In the genomic region with DNA sequence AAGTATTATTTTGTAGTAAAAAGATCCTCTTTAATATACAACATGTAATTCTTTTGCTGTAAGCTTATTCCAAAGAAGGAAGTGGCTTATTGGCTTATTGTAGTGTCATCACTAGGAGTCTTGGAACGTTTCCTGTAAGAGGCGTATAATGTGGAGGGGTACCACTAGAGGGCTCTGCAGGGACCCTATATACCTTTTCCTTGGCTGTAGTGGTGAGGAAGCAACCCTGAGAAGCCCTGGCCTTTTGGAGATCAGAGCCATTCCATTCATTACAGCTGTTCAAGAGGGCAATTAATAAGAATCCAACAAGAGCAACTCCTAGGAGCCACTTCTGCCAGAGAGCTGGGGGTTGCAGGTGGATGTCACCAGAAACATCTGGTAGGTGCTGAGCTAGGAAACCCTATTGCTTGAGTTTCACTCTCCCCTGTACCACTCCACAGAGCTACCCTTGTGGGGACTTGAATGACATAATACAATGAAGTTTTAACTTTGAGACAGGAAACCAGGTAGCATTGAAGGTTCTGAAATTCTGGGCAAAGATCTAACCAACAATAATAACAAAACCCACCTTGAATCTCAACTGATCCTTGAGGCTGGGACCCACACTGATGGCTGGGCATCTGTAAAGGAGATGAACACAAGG, we compare ENCODE assay signal across 8 cellular contexts.
A peak's percentile ranks its signal among the peaks of the same experiment; 100 is the strongest.
DNase-seq lines count a peak whose midpoint lies in the region; ATAC-seq, FAIRE-seq and TF ChIP-seq lines count a peak whose summit lies in the region.

No MANE protein-coding gene starts in this region.

- H3K4ac ChIP-seq in H1 (replicated peaks; ENCODE audit: insufficient read length, low read depth, low read length), result no peak overlapping the region

- peak; percentile 65 to 79; a peak in 3 of 4 replicates for TF ChIP-seq RAD21 in H1 (IDR thresholded peaks at IDR 0.05 in 1 of 2, conservative IDR thresholded peaks at IDR 0.05 in 1 of 2; ENCODE audit: low read depth in 2 of 2, low read length in 2 of 2)

- H3K23ac ChIP-seq in H1 (ENCODE audit: insufficient read length), result no peak overlapping the region

- H2AFZ ChIP-seq in H1 (ENCODE audit: low read length), result no peak overlapping the region

- CTCF ChIA-PET in H1 (lab: Charles Lee; ENCODE audit: partially characterized antibody), result interaction anchor here (0.6 to 10.5 kb wide), 45 partner anchors 10 to 877 kb away, joined by 3 to 170 read pairs (median 4); no protein-coding TSS in a partner anchor

- H3K27me3 ChIP-seq in SJCRH30, result no peaks in the 10 kb centered on the region
- H3K27me3 ChIP-seq in H1 (replicated peaks in 1 of 4; ENCODE audit: control insufficient read depth in 3 of 4, extremely low read depth in 1 of 4, insufficient read depth in 3 of 4, low read length in 3 of 4), result peaks cover 0 to 15% (median 9%) of the 10 kb centered on the region in 4 experiments; a peak in 6 of 7 replicates

- no peak overlapping the region for H3K27ac ChIP-seq in SJCRH30
- H3K27ac ChIP-seq in H1 (ENCODE audit: low read depth, low read length), result no peak overlapping the region

- no peak overlapping the region; the same call in 1 of the 2 replicates for H2BK15ac ChIP-seq in H1 (ENCODE audit: low read length)

- POLR2A ChIA-PET in H1 (lab: Charles Lee; ENCODE audit: partially characterized antibody), result interaction anchor here (1.4 to 2.4 kb wide), 2 partner anchors 9 to 97 kb away, joined by 5 to 6 read pairs; no protein-coding TSS in a partner anchor

- no peaks in the 10 kb centered on the region for H3K79me2 ChIP-seq in H1 (ENCODE audit: control insufficient read depth in 1 of 2, insufficient read depth in 2 of 2, low read length in 2 of 2)

- ATAC-seq in GM21423 (IDR thresholded peaks at IDR 0.05; ENCODE audit: unreplicated experiment) (peak; percentile 46), natural killer cell (peak in 2 of 3 donors; percentile 62 to 76), HG02623 (IDR thresholded peaks at IDR 0.05; ENCODE audit: unreplicated experiment) (no peak)

- H4K8ac ChIP-seq in H1 (ENCODE audit: extremely low read depth, insufficient read depth, low read length), result no peak overlapping the region

- no peaks in the 10 kb centered on the region for H3K36me3 ChIP-seq in SJCRH30
- no peaks in the 10 kb centered on the region for H3K36me3 ChIP-seq in H1 (ENCODE audit: control insufficient read depth in 2 of 4, insufficient read depth in 4 of 4, low read length in 3 of 4)

- peaks cover 0 to 4% of the 10 kb centered on the region in 2 donors for H3K4me1 Mint-ChIP-seq in natural killer cell

- intact Hi-C loops in natural killer cell (cut with micrococcal nuclease), result no loop called here

- H3K23me2 ChIP-seq in H1 (ENCODE audit: low read depth, low read length), result peaks cover 11% of the 10 kb centered on the region; the same call in 1 of the 2 replicates

- no peak overlapping the region for H2BK20ac ChIP-seq in H1 (ENCODE audit: low read length)

- 20% methylated on average over 2 of the region's 2 CpGs; no CpG with 5 or more reads in 1 of the 2 experiments for WGBS in H1 (ENCODE audit: extremely low coverage in 1 of 2, insufficient coverage in 1 of 2, insufficient read length in 1 of 2, insufficient replicate concordance in 2 of 2, low coverage in 1 of 2, low lambda C conversion rate in 2 of 2, missing lambda C conversion rate in 1 of 2), 2 experiments

- TF ChIP-seq CTCF in LNCAP (IDR thresholded peaks at IDR 0.05) (peak; percentile 62), H1 (IDR thresholded peaks at IDR 0.05; ENCODE audit: control extremely low read depth in 1 of 3, insufficient read depth in 1 of 3, low read depth in 1 of 3, low read length in 3 of 3) (peak in 2 of 3 experiments; percentile 81 to 84; a peak in 3 of 4 replicates), natural killer cell (IDR thresholded peaks at IDR 0.05) (no peak)

- H3K4me1 ChIP-seq in SJCRH30 (no peaks in the 10 kb centered on the region), H1 (replicated peaks in 1 of 4; ENCODE audit: control insufficient read depth in 3 of 4, insufficient read depth in 4 of 4, low read length in 3 of 4) (peaks cover 0 to 9% (median 6%) of the 10 kb centered on the region in 4 experiments; a peak in 4 of 7 replicates)

- no peak overlapping the region for H3K56ac ChIP-seq in H1 (replicated peaks; ENCODE audit: insufficient read length, low read depth, low read length)

- no peak overlapping the region for H4K91ac ChIP-seq in H1 (replicated peaks; ENCODE audit: insufficient read length, low read length)

- DNase-seq in EH (ENCODE audit: low read depth) (peak; percentile 60), SJCRH30 (peak; percentile 15 to 47), H1 (ENCODE audit: low read depth in 1 of 2, low spot score in 2 of 2) (no peak), natural killer cell (no peak), GDM1 (lab: John Stamatoyannopoulos, UW) (no peak)

- no peaks in the 10 kb centered on the region for H4K20me1 ChIP-seq in H1 (replicated peaks in 1 of 2; ENCODE audit: control insufficient read depth in 1 of 2, insufficient read depth in 2 of 2, low read length in 2 of 2)

- H2AK5ac ChIP-seq in H1 (ENCODE audit: low read depth, low read length), result no peak overlapping the region; the same call in 1 of the 2 replicates

- no peak overlapping the region for H3K9ac ChIP-seq in H1 (replicated peaks in 1 of 4; ENCODE audit: extremely low read depth in 1 of 4, low read depth in 3 of 4, low read length in 3 of 4)

- no peak overlapping the region for H2BK120ac ChIP-seq in H1 (replicated peaks; ENCODE audit: low read depth, low read length)

- no peak overlapping the region for H3K27ac Mint-ChIP-seq in natural killer cell

- no peak overlapping the region for H3K18ac ChIP-seq in H1 (ENCODE audit: extremely low read depth, low read length)

- H3K14ac ChIP-seq in H1 (ENCODE audit: insufficient read length), result no peak overlapping the region

- H3K9me3 Mint-ChIP-seq in natural killer cell, result no peaks in the 10 kb centered on the region

- peak overlapping the region; percentile 59 for H3K4me3 Mint-ChIP-seq in natural killer cell

- 0 out of 2 replicates have a peak overlapping the region, but pooled peaks have one; percentile 60 for H2BK12ac ChIP-seq in H1 (ENCODE audit: low read depth, low read length)

- TF ChIP-seq EP300 in H1 (IDR thresholded peaks at IDR 0.05; ENCODE audit: borderline replicate concordance in 1 of 2, low read depth in 2 of 2, low read length in 2 of 2), result no peak

- peaks cover 33% of the 10 kb centered on the region in 2 donors for H3K27me3 Mint-ChIP-seq in natural killer cell (ENCODE audit: low read depth in 2 of 2)

- peak; percentile 52 for FAIRE-seq in H1 (lab: Jason Lieb, UNC)

- no peak overlapping the region for H3K4me3 ChIP-seq in SJCRH30
- H3K4me3 ChIP-seq in H1 (ENCODE audit: extremely low read depth in 1 of 4, insufficient read depth in 2 of 4, low read depth in 3 of 4, low read length in 4 of 4), result no peak overlapping the region

- H2BK5ac ChIP-seq in H1 (ENCODE audit: low read depth, low read length), result no peak overlapping the region

- H3K9me3 ChIP-seq in SJCRH30 (replicated peaks) (no peaks in the 10 kb centered on the region), H1 (ENCODE audit: insufficient read depth in 2 of 2, low read depth in 1 of 2, low read length in 1 of 2) (0 out of 4 replicates have a peak, but pooled peaks cover 0 to 5% of the 10 kb centered on the region in 2 experiments)

- no peak overlapping the region for H4K5ac ChIP-seq in H1 (ENCODE audit: insufficient read length, low read depth, low read length)

- H3K4me2 ChIP-seq in H1 (ENCODE audit: insufficient read depth in 1 of 2, low read depth in 2 of 2, low read length in 2 of 2), result no peak overlapping the region; a peak in 1 of 4 replicates

- no peak for TF ChIP-seq POLR2A in H1 (IDR thresholded peaks at IDR 0.05; ENCODE audit: control extremely low read depth in 1 of 2, low read depth in 2 of 2, low read length in 2 of 2)

- H3K79me1 ChIP-seq in H1 (ENCODE audit: low read depth, low read length), result no peaks in the 10 kb centered on the region

- no peaks in the 10 kb centered on the region for H3K36me3 Mint-ChIP-seq in natural killer cell

TF ChIP-seq in H1, 55 proteins besides CTCF, POLR2A, EP300 and RAD21:
- TF ChIP-seq MAX (IDR thresholded peaks at IDR 0.05), result no peak
- 0 out of 2 replicates have a peak, but pooled peaks have one; percentile 9 for TF ChIP-seq CEBPB (IDR thresholded peaks at IDR 0.05; ENCODE audit: low read depth, low read length)
- no peak for TF ChIP-seq JUN (IDR thresholded peaks at IDR 0.05; ENCODE audit: low read depth, low read length)
TF ChIP-seq in H1: peak in this region for 1.

Comparison
In these comparisons a context has a peak if more than half of its experiments do, and no peak if none do; other contexts are left out.
1. DNase-seq: peak in EH (single experiment) and SJCRH30 (2 of 2); none in H1 (0 of 2), natural killer cell (single experiment) and GDM1 (single experiment).